Comparison of ENCODE assay signal across 8 cellular contexts in the genomic region with DNA sequence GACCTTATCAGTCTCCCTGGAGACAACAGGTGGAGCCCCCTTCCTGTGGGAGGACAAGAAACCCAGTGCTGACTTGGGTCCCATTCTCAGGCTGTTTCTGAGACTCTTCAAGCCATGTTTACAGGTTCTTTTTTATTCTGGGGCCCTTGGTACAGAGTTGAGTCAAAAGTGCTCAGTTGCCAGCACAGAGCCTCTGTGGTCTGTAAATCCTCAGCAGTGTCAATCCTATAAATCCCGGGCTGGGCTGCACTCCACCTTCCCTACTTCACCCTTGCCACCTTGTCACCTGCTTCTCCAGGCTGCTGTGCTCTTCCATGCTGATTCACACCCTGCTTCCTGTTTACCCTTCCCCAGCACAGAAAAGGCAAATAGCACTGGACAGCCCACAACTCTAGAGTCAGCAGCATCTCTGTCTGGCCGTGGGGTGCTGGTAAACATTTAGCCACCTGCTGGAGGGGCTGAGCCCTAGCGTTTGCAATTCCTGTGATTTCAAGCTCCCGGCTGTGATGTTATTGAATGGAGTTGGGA.
A peak's percentile ranks its signal among the peaks of the same experiment; 100 is the strongest.
DNase-seq lines count a peak whose midpoint lies in the region; ATAC-seq lines count a peak whose summit lies in the region.

No MANE protein-coding gene starts in this region.

- DNase-seq in ELR (ENCODE audit: low read depth), result peak; percentile 58
- DNase-seq in HCEC 1CT, result peak; percentile 22
- DNase-seq in NCI-H510A treated with DMSO at 0.1 percent for 48 hours (lab: John Stamatoyannopoulos, UW), result peak; percentile 96
- peak; percentile 31 for DNase-seq in glomerular visceral epithelial cell (ENCODE audit: extremely low spot score)
- no peak for DNase-seq in activated naive CD4-positive, alpha-beta T cell treated with anti-CD3 and anti-CD28 coated beads, Interleukin-2, amount 50 U/mL, for 16 hours
- no peak for DNase-seq in amygdala (lab: John Stamatoyannopoulos, UW)

- ATAC-seq in HG03469 (IDR thresholded peaks at IDR 0.05; ENCODE audit: unreplicated experiment) (no peak), GM19324 (IDR thresholded peaks at IDR 0.05; ENCODE audit: low FRiP score, unreplicated experiment) (no peak)

Comparison
In these comparisons a context has a peak if more than half of its experiments do, and no peak if none do; other contexts are left out.
1. DNase-seq: peak in ELR (single experiment), HCEC 1CT (single experiment), NCI-H510A treated with DMSO at 0.1 percent for 48 hours (single experiment) and glomerular visceral epithelial cell (single experiment); none in activated naive CD4-positive, alpha-beta T cell treated with anti-CD3 and anti-CD28 coated beads, Interleukin-2, amount 50 U/mL, for 16 hours (single experiment) and amygdala (0 of 56).